10 cellular contexts compared by ENCODE assay signal in genomic region chr10:99917963-99918825, GRCh38.
DNase-seq lines count a peak whose midpoint lies in the region; ATAC-seq and TF ChIP-seq lines count a peak whose summit lies in the region.
"Had no signal": no experiment of that assay in that cellular context is flagged by ENCODE, and none has a peak within 500 bp of the region (broad histone marks: within the 10 kb centered on the region; RNA-seq: fewer than 3 reads in every experiment).

No MANE protein-coding gene starts in this region.

- peaks cover 55% of the 10 kb centered on the region for H4K20me1 ChIP-seq in smooth muscle cell (ENCODE audit: low read depth)

- no peak for ATAC-seq in GM19023 (IDR thresholded peaks at IDR 0.05; ENCODE audit: unreplicated experiment)
- no peak for ATAC-seq in stimulated activated naive CD8-positive, alpha-beta T cell treated with anti-CD3 and anti-CD28 coated beads, Interleukin-15, amount 100 ng/mL, for 72 hours
- ATAC-seq in GM18868 (IDR thresholded peaks at IDR 0.05; ENCODE audit: unreplicated experiment) = no peak

- no peak for TF ChIP-seq CTCF in choroid plexus epithelial cell (conservative IDR thresholded peaks at IDR 0.05; ENCODE audit: low read depth, low read length)
- no peak for TF ChIP-seq CTCF in kidney epithelial cell (IDR thresholded peaks at IDR 0.05; ENCODE audit: insufficient read depth, low read length, poor library complexity, severe bottlenecking)
- no peak for TF ChIP-seq CTCF in smooth muscle cell (IDR thresholded peaks at IDR 0.05; ENCODE audit: borderline replicate concordance, insufficient read depth, poor library complexity, severe bottlenecking)

- no peak overlapping the region for H3K4me3 Mint-ChIP-seq in stimulated activated naive CD8-positive, alpha-beta T cell treated with anti-CD3 and anti-CD28 coated beads, Interleukin-15, amount 100 ng/mL, for 72 hours
- H3K4me3 Mint-ChIP-seq: stimulated activated naive CD8-positive, alpha-beta T cell treated with anti-CD3 and anti-CD28 coated beads, Interleukin-15, Interleukin-2, amounts not matched to agents 100 ng/mL and 50 ng/mL, for 24 hours had no signal

- peak overlapping the region; percentile 81 for H3K4me2 ChIP-seq in smooth muscle cell

- peak overlapping the region; percentile 41 for H3K4me3 ChIP-seq in choroid plexus epithelial cell (ENCODE audit: low read depth, low read length)
- peak overlapping the region; percentile 13 for H3K4me3 ChIP-seq in kidney epithelial cell (ENCODE audit: low read depth, low read length)
- peak overlapping the region; percentile 41 for H3K4me3 ChIP-seq in smooth muscle cell

- DNase-seq in HT1080 (ENCODE audit: low read depth) (peak; percentile 32), choroid plexus epithelial cell (ENCODE audit: low read depth) (peak; percentile 91), kidney epithelial cell (ENCODE audit: low read depth) (no peak), smooth muscle cell (lab: John Stamatoyannopoulos, UW; ENCODE audit: unreplicated experiment) (no peak), amniotic stem cell (lab: John Stamatoyannopoulos, UW) (no peak)
- no peak for DNase-seq in stimulated activated naive CD8-positive, alpha-beta T cell treated with anti-CD3 and anti-CD28 coated beads, Interleukin-15, amount 100 ng/mL, for 72 hours
- DNase-seq: NCI-H774 had no signal

- 9% methylated on average over 10 of the region's 10 CpGs for WGBS in smooth muscle cell (ENCODE audit: low lambda C conversion rate)

- no peaks in the 10 kb centered on the region for H3K9me3 Mint-ChIP-seq in stimulated activated naive CD8-positive, alpha-beta T cell treated with anti-CD3 and anti-CD28 coated beads, Interleukin-15, amount 100 ng/mL, for 72 hours
- H3K9me3 Mint-ChIP-seq: stimulated activated naive CD8-positive, alpha-beta T cell treated with anti-CD3 and anti-CD28 coated beads, Interleukin-15, Interleukin-2, amounts not matched to agents 100 ng/mL and 50 ng/mL, for 24 hours had no signal

- H3K27me3 Mint-ChIP-seq in stimulated activated naive CD8-positive, alpha-beta T cell treated with anti-CD3 and anti-CD28 coated beads, Interleukin-15, amount 100 ng/mL, for 72 hours = no peaks in the 10 kb centered on the region
- H3K27me3 Mint-ChIP-seq: stimulated activated naive CD8-positive, alpha-beta T cell treated with anti-CD3 and anti-CD28 coated beads, Interleukin-15, Interleukin-2, amounts not matched to agents 100 ng/mL and 50 ng/mL, for 24 hours had no signal

- peak overlapping the region; percentile 75 for H3K27ac ChIP-seq in smooth muscle cell (ENCODE audit: low read depth)

- H3K36me3 ChIP-seq in kidney epithelial cell (ENCODE audit: control insufficient read depth, insufficient read depth, low read length) = no peaks in the 10 kb centered on the region
- no peaks in the 10 kb centered on the region for H3K36me3 ChIP-seq in smooth muscle cell (ENCODE audit: low read depth)

- no peak overlapping the region for H2AFZ ChIP-seq in smooth muscle cell (ENCODE audit: low read depth)

- H3K9me3 ChIP-seq in smooth muscle cell (replicated peaks; ENCODE audit: low read depth) = no peaks in the 10 kb centered on the region

- H3K4me1 Mint-ChIP-seq in stimulated activated naive CD8-positive, alpha-beta T cell treated with anti-CD3 and anti-CD28 coated beads, Interleukin-15, amount 100 ng/mL, for 72 hours = peaks cover 5% of the 10 kb centered on the region

- H3K27ac Mint-ChIP-seq in stimulated activated naive CD8-positive, alpha-beta T cell treated with anti-CD3 and anti-CD28 coated beads, Interleukin-15, amount 100 ng/mL, for 72 hours = peak overlapping the region in 1 of 2 donors; percentile 61
- H3K27ac Mint-ChIP-seq: stimulated activated naive CD8-positive, alpha-beta T cell treated with anti-CD3 and anti-CD28 coated beads, Interleukin-15, Interleukin-2, amounts not matched to agents 100 ng/mL and 50 ng/mL, for 24 hours had no signal

- H3F3A ChIP-seq in smooth muscle cell (ENCODE audit: low read depth) = no peaks in the 10 kb centered on the region

- peak overlapping the region; percentile 60 for H3K9ac ChIP-seq in smooth muscle cell (ENCODE audit: low read depth)

- H3K4me1 ChIP-seq in smooth muscle cell (ENCODE audit: low read depth) = peaks cover 24% of the 10 kb centered on the region

- peaks cover 79% of the 10 kb centered on the region for H3K79me2 ChIP-seq in smooth muscle cell (ENCODE audit: low read depth)

- H3K27me3 ChIP-seq in kidney epithelial cell (ENCODE audit: control insufficient read depth, insufficient read depth, low read length) = no peaks in the 10 kb centered on the region
- H3K27me3 ChIP-seq in smooth muscle cell (ENCODE audit: low read depth) = no peaks in the 10 kb centered on the region

Comparison
In these comparisons a context has a peak if more than half of its experiments do, and no peak if none do; other contexts are left out.
1. DNase-seq: peak in HT1080 (single experiment) and choroid plexus epithelial cell (single experiment); none in kidney epithelial cell (single experiment), smooth muscle cell (single experiment), stimulated activated naive CD8-positive, alpha-beta T cell treated with anti-CD3 and anti-CD28 coated beads, Interleukin-15, amount 100 ng/mL, for 72 hours (0 of 2) and amniotic stem cell (single experiment).
2. Peak in every context shown above with its lines, with median percentiles within 50 percentile points of each other: H3K4me3 ChIP-seq.